8 cellular contexts compared by ENCODE assay signal in the genomic region with DNA sequence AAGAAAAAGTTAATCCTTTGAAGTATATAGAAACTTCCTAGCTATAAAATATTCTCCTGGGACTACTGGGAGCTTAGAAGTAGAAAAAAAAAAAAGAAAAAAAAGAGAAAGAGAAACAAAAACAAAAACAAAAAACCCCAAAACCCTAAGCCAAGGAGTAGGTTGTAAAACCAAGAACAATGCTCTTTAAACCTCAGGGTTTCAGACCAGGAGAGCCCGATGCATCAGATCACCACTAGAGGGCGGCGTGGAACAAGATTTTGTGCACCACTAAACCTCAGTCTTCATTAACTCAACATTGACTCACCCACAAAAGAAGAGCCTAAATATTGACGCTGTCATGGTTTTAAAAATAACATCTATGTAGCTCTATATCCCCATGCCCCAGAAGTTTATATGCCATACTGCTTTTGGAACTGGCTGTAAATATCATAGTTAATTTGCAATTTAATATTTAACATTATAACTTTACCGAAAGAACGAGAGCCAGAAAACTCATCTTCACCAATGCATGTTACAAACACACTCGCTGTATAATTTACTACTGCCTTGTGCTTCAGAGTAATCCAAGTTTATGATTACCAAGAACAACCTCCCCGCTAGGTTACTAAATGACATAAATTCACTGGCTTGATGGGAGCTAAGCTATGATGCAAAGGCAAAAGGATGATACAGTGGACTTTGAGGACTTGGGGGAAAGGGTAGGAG. TPM values are rescaled to one million over a fixed set of nuclear protein-coding genes. Genes with fewer than 3 reads are reported as not detected.
DNase-seq lines count a peak whose midpoint lies in the region; ATAC-seq, FAIRE-seq and TF ChIP-seq lines count a peak whose summit lies in the region.

No MANE protein-coding gene starts in this region.

- DNase-seq in AG08395 (ENCODE audit: low spot score) = peak; percentile 80
- peak; percentile 78 for DNase-seq in NCI-H2227 treated with DMSO at 0.1 percent for 48 hours (lab: John Stamatoyannopoulos, UW)
- DNase-seq in WTC11 (ENCODE audit: low spot score) = peak; percentile 84
- DNase-seq in caudate nucleus (lab: John Stamatoyannopoulos, UW) = peak in 54 of 61 donors; percentile 3 to 86 (median 45)
- DNase-seq in kidney = peak; percentile 88
- peak; percentile 85 for DNase-seq in stimulated activated CD4-positive, alpha-beta T cell treated with anti-CD3 and anti-CD28 coated beads, Interleukin-1b, Interleukin-23, amount 100 ng/mL, for 48 hours

- H3K4me3 ChIP-seq in kidney (ENCODE audit: low read length in 2 of 2) = no peak overlapping the region

- peak; percentile 82 for FAIRE-seq in kidney (lab: Jason Lieb, UNC)

- no peaks in the 10 kb centered on the region for H3K27me3 Mint-ChIP-seq in WTC11 (ENCODE audit: low read depth)

- TF ChIP-seq CTCF in WTC11 (IDR thresholded peaks at IDR 0.05) = peak; percentile 81
- TF ChIP-seq CTCF in kidney (IDR thresholded peaks at IDR 0.05; ENCODE audit: borderline replicate concordance, extremely low read depth, insufficient read depth) = peak; percentile 87

- no peak overlapping the region for H3K9ac ChIP-seq in kidney (ENCODE audit: low read length in 2 of 2)

- peaks cover 6% of the 10 kb centered on the region; the same call in 1 of the 2 replicates for H3K9me3 Mint-ChIP-seq in WTC11

- H3K4me1 ChIP-seq in kidney (ENCODE audit: control insufficient read depth in 1 of 2, insufficient read depth in 1 of 2, low read depth in 1 of 2, low read length in 2 of 2) = no peaks in the 10 kb centered on the region

- peak; percentile 77 for ATAC-seq in GM18520 (IDR thresholded peaks at IDR 0.05; ENCODE audit: unreplicated experiment)
- ATAC-seq in HG03103 (IDR thresholded peaks at IDR 0.05; ENCODE audit: low read depth, unreplicated experiment) = peak; percentile 87
- ATAC-seq in WTC11 = peak; percentile 91

- CTCF ChIA-PET in WTC11 (lab: Charles Lee) = interaction anchor here (0.6 to 1.5 kb wide), 9 partner anchors 8 to 251 kb away, joined by 3 to 4 read pairs (median 3); no protein-coding TSS in a partner anchor

- POLR2A ChIA-PET in WTC11 (lab: Charles Lee) = no interaction called here

- peaks cover 31% of the 10 kb centered on the region for H3K36me3 Mint-ChIP-seq in WTC11

- H3K9me3 ChIP-seq in kidney (ENCODE audit: control insufficient read depth in 1 of 2, low read length in 2 of 2) = no peaks in the 10 kb centered on the region

- peaks cover 9 to 22% of the 10 kb centered on the region in 2 donors for H3K36me3 ChIP-seq in kidney (ENCODE audit: control insufficient read depth in 1 of 2, insufficient read depth in 2 of 2, low read length in 2 of 2)

- no peak overlapping the region for H3K27ac Mint-ChIP-seq in WTC11

- 0 out of 2 replicates have a peak, but pooled peaks cover 3% of the 10 kb centered on the region for H3K4me1 Mint-ChIP-seq in WTC11

- H3K4me3 Mint-ChIP-seq in WTC11 = no peak overlapping the region

- intact Hi-C loops in kidney (cut with DNase I) = no loop called here

- H3K27ac ChIP-seq in caudate nucleus (ENCODE audit: low read depth, low read length) = no peak overlapping the region
- peak overlapping the region in 1 of 2 donors; percentile 41 for H3K27ac ChIP-seq in kidney (ENCODE audit: low read depth in 2 of 2, low read length in 2 of 2)

TF ChIP-seq in WTC11, 78 proteins besides CTCF, POLR2A, EP300 and RAD21:
- peak; percentile 88 for TF ChIP-seq GTF2I (CRISPR knock-in tag; conservative IDR thresholded peaks at IDR 0.05)
- TF ChIP-seq CREM (CRISPR knock-in tag; IDR thresholded peaks at IDR 0.05) = no peak

RNA-seq across cellular contexts. Expression of a gene that starts 19.2 kb away (rescaled TPM):
- total RNA-seq in WTC11 (2021) (28.1 to 31.6 TPM (median 30.4 TPM) in 3 replicates), kidney (24.1 TPM)
- 39.8 TPM for polyA plus RNA-seq in kidney (ENCODE audit: insufficient read depth, low read depth, low replicate concordance)
